ENCODE assay signal across 1 cellular context in genomic region chr13:113490496-113491417, GRCh38.
A peak's percentile ranks its signal among the peaks of the same experiment; 100 is the strongest.
TF ChIP-seq lines count a peak whose summit lies in the region.

Gene DCUN1D2 (minus strand): TSS chr13:113490711. CDS start chr13:113490669, 42 bp downstream.

TF ChIP-seq in K562, 482 proteins besides CTCF, POLR2A, EP300 and RAD21 (continued from another document and continues in another):
- peak; percentile 70; the same call in 1 of the 2 replicates for TF ChIP-seq PHF8 (IDR thresholded peaks at IDR 0.05; ENCODE audit: borderline replicate concordance, low read length)
- TF ChIP-seq, protein P1, sequence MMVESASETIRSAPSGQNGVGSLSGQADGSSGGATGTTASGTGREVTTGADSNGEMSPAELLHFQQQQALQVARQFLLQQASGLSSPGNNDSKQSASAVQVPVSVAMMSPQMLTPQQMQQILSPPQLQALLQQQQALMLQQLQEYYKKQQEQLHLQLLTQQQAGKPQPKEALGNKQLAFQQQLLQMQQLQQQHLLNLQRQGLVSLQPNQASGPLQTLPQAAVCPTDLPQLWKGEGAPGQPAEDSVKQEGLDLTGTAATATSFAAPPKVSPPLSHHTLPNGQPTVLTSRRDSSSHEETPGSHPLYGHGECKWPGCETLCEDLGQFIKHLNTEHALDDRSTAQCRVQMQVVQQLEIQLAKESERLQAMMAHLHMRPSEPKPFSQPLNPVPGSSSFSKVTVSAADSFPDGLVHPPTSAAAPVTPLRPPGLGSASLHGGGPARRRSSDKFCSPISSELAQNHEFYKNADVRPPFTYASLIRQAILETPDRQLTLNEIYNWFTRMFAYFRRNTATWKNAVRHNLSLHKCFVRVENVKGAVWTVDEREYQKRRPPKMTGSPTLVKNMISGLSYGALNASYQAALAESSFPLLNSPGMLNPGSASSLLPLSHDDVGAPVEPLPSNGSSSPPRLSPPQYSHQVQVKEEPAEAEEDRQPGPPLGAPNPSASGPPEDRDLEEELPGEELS (CRISPR knock-in tag; IDR thresholded peaks at IDR 0.05; ENCODE audit: borderline replicate concordance): no peak
- no peak for TF ChIP-seq SRSF7 (optimal IDR thresholded peaks at IDR 0.05; ENCODE audit: low read depth, low read length)
- no peak for TF ChIP-seq MXI1 (IDR thresholded peaks at IDR 0.05; ENCODE audit: low read depth, low read length)
- TF ChIP-seq ASH1L (IDR thresholded peaks at IDR 0.05; ENCODE audit: borderline replicate concordance, low read depth, partially characterized antibody): no peak
- TF ChIP-seq NR2C2 (CRISPR knock-in tag; IDR thresholded peaks at IDR 0.05): no peak; the same call in 1 of the 2 replicates
- TF ChIP-seq NR2C2 (tag; IDR thresholded peaks at IDR 0.05): peak; percentile 53; the same call in 1 of the 2 replicates
- no peak for TF ChIP-seq ARNT (IDR thresholded peaks at IDR 0.05)
- peak; percentile 16 to 48; a peak in 1 of 4 replicates for TF ChIP-seq NONO (IDR thresholded peaks at IDR 0.05; ENCODE audit: low read depth in 2 of 2, low read length in 1 of 2)
- no peak for TF ChIP-seq ETV6 (IDR thresholded peaks at IDR 0.05; ENCODE audit: borderline replicate concordance in 1 of 2, low read depth in 2 of 2, low read length in 1 of 2)
- no peak for TF ChIP-seq ETV6 (CRISPR knock-in tag; IDR thresholded peaks at IDR 0.05; ENCODE audit: borderline replicate concordance)
- TF ChIP-seq CREM (IDR thresholded peaks at IDR 0.05; ENCODE audit: low read depth): peak; percentile 5; the same call in 1 of the 2 replicates
- no peak for TF ChIP-seq LARP7 (IDR thresholded peaks at IDR 0.05)
- TF ChIP-seq MAFG (tag; conservative IDR thresholded peaks at IDR 0.05): no peak
- no peak for TF ChIP-seq FOSL1 (tag; conservative IDR thresholded peaks at IDR 0.05)
- no peak for TF ChIP-seq GTF2F1 (IDR thresholded peaks at IDR 0.05; ENCODE audit: low read depth, low read length)
- no peak for TF ChIP-seq KDM1A (IDR thresholded peaks at IDR 0.05)
- TF ChIP-seq HINFP (tag; conservative IDR thresholded peaks at IDR 0.05; ENCODE audit: low read depth): no peak
- TF ChIP-seq SMARCE1 (IDR thresholded peaks at IDR 0.05): no peak
- peak; percentile 91 for TF ChIP-seq EGR1 (conservative IDR thresholded peaks at IDR 0.05)
- TF ChIP-seq ATF1 (CRISPR knock-in tag; IDR thresholded peaks at IDR 0.05): no peak
- TF ChIP-seq ATF1 (tag; IDR thresholded peaks at IDR 0.05): 0 out of 2 replicates have a peak, but pooled peaks have one; percentile 21
- TF ChIP-seq NCOA4 (IDR thresholded peaks at IDR 0.05; ENCODE audit: partially characterized antibody): no peak
- TF ChIP-seq ZNF12 (CRISPR knock-in tag; IDR thresholded peaks at IDR 0.05): no peak
- no peak for TF ChIP-seq POLR2AphosphoS2 (IDR thresholded peaks at IDR 0.05; ENCODE audit: low read length)
- no peak for TF ChIP-seq ZNF133 (CRISPR knock-in tag; IDR thresholded peaks at IDR 0.05)
- no peak for TF ChIP-seq STAG1 (CRISPR knock-in tag; IDR thresholded peaks at IDR 0.05; ENCODE audit: borderline replicate concordance)
- TF ChIP-seq NFATC3 (IDR thresholded peaks at IDR 0.05): no peak
- peak; percentile 85 for TF ChIP-seq POLR2G (IDR thresholded peaks at IDR 0.05; ENCODE audit: low read depth, low read length)
- peak; percentile 32; the same call in 1 of the 2 replicates for TF ChIP-seq MBD2 (IDR thresholded peaks at IDR 0.05; ENCODE audit: borderline replicate concordance, low read depth)
- TF ChIP-seq, protein P2, sequence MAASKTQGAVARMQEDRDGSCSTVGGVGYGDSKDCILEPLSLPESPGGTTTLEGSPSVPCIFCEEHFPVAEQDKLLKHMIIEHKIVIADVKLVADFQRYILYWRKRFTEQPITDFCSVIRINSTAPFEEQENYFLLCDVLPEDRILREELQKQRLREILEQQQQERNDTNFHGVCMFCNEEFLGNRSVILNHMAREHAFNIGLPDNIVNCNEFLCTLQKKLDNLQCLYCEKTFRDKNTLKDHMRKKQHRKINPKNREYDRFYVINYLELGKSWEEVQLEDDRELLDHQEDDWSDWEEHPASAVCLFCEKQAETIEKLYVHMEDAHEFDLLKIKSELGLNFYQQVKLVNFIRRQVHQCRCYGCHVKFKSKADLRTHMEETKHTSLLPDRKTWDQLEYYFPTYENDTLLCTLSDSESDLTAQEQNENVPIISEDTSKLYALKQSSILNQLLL (CRISPR knock-in tag; IDR thresholded peaks at IDR 0.05; ENCODE audit: borderline replicate concordance): no peak
- TF ChIP-seq SMAD4 (CRISPR knock-in tag; conservative IDR thresholded peaks at IDR 0.05): peak; percentile 88
- peak; percentile 100 for TF ChIP-seq TARDBP (IDR thresholded peaks at IDR 0.05)
- TF ChIP-seq ZBTB11 (CRISPR knock-in tag; IDR thresholded peaks at IDR 0.05): peak in 2 of 3 experiments; percentile 31 to 72; a peak in 1 of 6 replicates
- no peak for TF ChIP-seq ZBTB8A (IDR thresholded peaks at IDR 0.05; ENCODE audit: partially characterized antibody)
- TF ChIP-seq, protein P3, sequence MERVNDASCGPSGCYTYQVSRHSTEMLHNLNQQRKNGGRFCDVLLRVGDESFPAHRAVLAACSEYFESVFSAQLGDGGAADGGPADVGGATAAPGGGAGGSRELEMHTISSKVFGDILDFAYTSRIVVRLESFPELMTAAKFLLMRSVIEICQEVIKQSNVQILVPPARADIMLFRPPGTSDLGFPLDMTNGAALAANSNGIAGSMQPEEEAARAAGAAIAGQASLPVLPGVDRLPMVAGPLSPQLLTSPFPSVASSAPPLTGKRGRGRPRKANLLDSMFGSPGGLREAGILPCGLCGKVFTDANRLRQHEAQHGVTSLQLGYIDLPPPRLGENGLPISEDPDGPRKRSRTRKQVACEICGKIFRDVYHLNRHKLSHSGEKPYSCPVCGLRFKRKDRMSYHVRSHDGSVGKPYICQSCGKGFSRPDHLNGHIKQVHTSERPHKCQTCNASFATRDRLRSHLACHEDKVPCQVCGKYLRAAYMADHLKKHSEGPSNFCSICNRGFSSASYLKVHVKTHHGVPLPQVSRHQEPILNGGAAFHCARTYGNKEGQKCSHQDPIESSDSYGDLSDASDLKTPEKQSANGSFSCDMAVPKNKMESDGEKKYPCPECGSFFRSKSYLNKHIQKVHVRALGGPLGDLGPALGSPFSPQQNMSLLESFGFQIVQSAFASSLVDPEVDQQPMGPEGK (CRISPR knock-in tag; IDR thresholded peaks at IDR 0.05; ENCODE audit: borderline replicate concordance): no peak
- no peak for TF ChIP-seq PRMT5 (CRISPR knock-in tag; IDR thresholded peaks at IDR 0.05)
- peak; percentile 65 for TF ChIP-seq GABPA (tag; conservative IDR thresholded peaks at IDR 0.05; ENCODE audit: low read depth)
- peak; percentile 88; the same call in 1 of the 2 replicates for TF ChIP-seq ZBTB7A (IDR thresholded peaks at IDR 0.05; ENCODE audit: borderline replicate concordance, control insufficient read depth, low read depth, low read length)
- no peak for TF ChIP-seq ZC3H8 (IDR thresholded peaks at IDR 0.05)
- no peak for TF ChIP-seq THRB (CRISPR knock-in tag; conservative IDR thresholded peaks at IDR 0.05)
- TF ChIP-seq MTA2 (IDR thresholded peaks at IDR 0.05; ENCODE audit: low read depth): peak; percentile 36; the same call in 1 of the 2 replicates
- TF ChIP-seq TEAD1 (CRISPR knock-in tag; IDR thresholded peaks at IDR 0.05): no peak
- no peak for TF ChIP-seq MED1 (CRISPR knock-in tag; IDR thresholded peaks at IDR 0.05; ENCODE audit: borderline replicate concordance)
- TF ChIP-seq ZBTB2 (IDR thresholded peaks at IDR 0.05): 0 out of 2 replicates have a peak, but pooled peaks have one; percentile 31
- TF ChIP-seq REST (CRISPR knock-in tag; IDR thresholded peaks at IDR 0.05; ENCODE audit: low read depth): no peak
- peak; percentile 17 for TF ChIP-seq POLR2B (IDR thresholded peaks at IDR 0.05; ENCODE audit: low read depth, partially characterized antibody)
- TF ChIP-seq HSF4 (CRISPR knock-in tag; IDR thresholded peaks at IDR 0.05; ENCODE audit: borderline replicate concordance): no peak
- no peak for TF ChIP-seq FOXA1 (IDR thresholded peaks at IDR 0.05; ENCODE audit: borderline replicate concordance)
- TF ChIP-seq, protein P4, sequence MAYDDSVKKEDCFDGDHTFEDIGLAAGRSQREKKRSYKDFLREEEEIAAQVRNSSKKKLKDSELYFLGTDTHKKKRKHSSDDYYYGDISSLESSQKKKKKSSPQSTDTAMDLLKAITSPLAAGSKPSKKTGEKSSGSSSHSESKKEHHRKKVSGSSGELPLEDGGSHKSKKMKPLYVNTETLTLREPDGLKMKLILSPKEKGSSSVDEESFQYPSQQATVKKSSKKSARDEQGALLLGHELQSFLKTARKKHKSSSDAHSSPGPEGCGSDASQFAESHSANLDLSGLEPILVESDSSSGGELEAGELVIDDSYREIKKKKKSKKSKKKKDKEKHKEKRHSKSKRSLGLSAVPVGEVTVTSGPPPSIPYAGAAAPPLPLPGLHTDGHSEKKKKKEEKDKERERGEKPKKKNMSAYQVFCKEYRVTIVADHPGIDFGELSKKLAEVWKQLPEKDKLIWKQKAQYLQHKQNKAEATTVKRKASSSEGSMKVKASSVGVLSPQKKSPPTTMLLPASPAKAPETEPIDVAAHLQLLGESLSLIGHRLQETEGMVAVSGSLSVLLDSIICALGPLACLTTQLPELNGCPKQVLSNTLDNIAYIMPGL (CRISPR knock-in tag; IDR thresholded peaks at IDR 0.05): no peak
- no peak for TF ChIP-seq ZFP36 (IDR thresholded peaks at IDR 0.05; ENCODE audit: low read depth, low read length, partially characterized antibody)
